Comparison of ENCODE assay signal across 1 cellular context in the genomic region with DNA sequence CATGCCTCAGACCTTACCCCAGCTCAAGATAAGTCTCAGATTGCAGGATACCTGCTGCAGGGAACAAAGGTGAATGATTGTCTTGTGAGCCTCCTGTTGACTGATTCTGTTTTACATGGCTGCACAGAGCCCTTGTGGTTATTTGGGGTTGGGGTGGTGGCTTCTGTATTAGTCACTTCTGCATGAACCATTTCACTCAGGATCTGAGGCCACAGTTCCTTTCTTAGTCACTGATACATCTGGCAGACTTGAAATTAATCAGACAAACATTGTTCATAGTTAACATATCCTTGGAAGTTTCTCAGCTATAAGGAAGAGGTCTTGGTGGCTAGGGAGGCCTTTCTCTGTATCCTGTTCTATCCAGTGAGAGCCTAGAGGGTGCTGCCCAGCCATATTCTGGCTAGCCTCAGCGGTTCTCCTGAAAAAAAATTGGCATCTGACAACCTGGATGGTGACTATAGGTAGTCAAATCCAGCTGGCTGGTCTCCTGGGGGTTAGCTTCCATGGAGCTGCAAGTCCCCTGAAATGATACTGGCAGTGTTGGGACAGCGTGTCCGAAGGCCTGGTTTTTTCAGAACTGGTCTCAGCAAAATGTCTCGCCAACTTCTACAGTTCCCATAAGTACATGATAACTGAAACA.
TF ChIP-seq lines count a peak whose summit lies in the region.

No MANE protein-coding gene starts in this region.

TF ChIP-seq in GM23338, 12 proteins besides CTCF, POLR2A, EP300 and RAD21 (continued from another document):
- no peak for TF ChIP-seq ZNF114 (CRISPR knock-in tag; IDR thresholded peaks at IDR 0.05)
- no peak for TF ChIP-seq ETS1 (IDR thresholded peaks at IDR 0.05)
- TF ChIP-seq STAT1 (IDR thresholded peaks at IDR 0.05; ENCODE audit: unreplicated experiment), result no peak
- TF ChIP-seq, protein P1, sequence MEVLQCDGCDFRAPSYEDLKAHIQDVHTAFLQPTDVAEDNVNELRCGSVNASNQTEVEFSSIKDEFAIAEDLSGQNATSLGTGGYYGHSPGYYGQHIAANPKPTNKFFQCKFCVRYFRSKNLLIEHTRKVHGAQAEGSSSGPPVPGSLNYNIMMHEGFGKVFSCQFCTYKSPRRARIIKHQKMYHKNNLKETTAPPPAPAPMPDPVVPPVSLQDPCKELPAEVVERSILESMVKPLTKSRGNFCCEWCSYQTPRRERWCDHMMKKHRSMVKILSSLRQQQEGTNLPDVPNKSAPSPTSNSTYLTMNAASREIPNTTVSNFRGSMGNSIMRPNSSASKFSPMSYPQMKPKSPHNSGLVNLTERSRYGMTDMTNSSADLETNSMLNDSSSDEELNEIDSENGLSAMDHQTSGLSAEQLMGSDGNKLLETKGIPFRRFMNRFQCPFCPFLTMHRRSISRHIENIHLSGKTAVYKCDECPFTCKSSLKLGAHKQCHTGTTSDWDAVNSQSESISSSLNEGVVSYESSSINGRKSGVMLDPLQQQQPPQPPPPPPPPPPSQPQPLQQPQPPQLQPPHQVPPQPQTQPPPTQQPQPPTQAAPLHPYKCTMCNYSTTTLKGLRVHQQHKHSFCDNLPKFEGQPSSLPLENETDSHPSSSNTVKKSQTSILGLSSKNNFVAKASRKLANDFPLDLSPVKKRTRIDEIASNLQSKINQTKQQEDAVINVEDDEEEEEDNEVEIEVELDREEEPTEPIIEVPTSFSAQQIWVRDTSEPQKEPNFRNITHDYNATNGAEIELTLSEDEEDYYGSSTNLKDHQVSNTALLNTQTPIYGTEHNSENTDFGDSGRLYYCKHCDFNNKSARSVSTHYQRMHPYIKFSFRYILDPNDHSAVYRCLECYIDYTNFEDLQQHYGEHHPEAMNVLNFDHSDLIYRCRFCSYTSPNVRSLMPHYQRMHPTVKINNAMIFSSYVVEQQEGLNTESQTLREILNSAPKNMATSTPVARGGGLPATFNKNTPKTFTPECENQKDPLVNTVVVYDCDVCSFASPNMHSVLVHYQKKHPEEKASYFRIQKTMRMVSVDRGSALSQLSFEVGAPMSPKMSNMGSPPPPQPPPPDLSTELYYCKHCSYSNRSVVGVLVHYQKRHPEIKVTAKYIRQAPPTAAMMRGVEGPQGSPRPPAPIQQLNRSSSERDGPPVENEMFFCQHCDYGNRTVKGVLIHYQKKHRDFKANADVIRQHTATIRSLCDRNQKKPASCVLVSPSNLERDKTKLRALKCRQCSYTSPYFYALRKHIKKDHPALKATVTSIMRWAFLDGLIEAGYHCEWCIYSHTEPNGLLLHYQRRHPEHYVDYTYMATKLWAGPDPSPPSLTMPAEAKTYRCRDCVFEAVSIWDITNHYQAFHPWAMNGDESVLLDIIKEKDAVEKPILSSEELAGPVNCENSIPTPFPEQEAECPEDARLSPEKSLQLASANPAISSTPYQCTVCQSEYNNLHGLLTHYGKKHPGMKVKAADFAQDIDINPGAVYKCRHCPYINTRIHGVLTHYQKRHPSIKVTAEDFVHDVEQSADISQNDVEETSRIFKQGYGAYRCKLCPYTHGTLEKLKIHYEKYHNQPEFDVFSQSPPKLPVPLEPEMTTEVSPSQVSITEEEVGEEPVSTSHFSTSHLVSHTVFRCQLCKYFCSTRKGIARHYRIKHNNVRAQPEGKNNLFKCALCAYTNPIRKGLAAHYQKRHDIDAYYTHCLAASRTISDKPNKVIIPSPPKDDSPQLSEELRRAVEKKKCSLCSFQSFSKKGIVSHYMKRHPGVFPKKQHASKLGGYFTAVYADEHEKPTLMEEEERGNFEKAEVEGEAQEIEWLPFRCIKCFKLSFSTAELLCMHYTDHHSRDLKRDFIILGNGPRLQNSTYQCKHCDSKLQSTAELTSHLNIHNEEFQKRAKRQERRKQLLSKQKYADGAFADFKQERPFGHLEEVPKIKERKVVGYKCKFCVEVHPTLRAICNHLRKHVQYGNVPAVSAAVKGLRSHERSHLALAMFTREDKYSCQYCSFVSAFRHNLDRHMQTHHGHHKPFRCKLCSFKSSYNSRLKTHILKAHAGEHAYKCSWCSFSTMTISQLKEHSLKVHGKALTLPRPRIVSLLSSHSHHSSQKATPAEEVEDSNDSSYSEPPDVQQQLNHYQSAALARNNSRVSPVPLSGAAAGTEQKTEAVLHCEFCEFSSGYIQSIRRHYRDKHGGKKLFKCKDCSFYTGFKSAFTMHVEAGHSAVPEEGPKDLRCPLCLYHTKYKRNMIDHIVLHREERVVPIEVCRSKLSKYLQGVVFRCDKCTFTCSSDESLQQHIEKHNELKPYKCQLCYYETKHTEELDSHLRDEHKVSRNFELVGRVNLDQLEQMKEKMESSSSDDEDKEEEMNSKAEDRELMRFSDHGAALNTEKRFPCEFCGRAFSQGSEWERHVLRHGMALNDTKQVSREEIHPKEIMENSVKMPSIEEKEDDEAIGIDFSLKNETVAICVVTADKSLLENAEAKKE (CRISPR knock-in tag; IDR thresholded peaks at IDR 0.05), result no peak
- no peak for TF ChIP-seq EZH2 (IDR thresholded peaks at IDR 0.05; ENCODE audit: low read depth, unreplicated experiment)
- no peak for TF ChIP-seq JUNB (IDR thresholded peaks at IDR 0.05; ENCODE audit: unreplicated experiment)
- TF ChIP-seq POLR2AphosphoS5 (IDR thresholded peaks at IDR 0.05; ENCODE audit: low read depth), result no peak
- TF ChIP-seq NANOG (IDR thresholded peaks at IDR 0.05; ENCODE audit: borderline replicate concordance), result no peak
